Comparison of ENCODE assay signal across 2 cellular contexts in the genomic region with DNA sequence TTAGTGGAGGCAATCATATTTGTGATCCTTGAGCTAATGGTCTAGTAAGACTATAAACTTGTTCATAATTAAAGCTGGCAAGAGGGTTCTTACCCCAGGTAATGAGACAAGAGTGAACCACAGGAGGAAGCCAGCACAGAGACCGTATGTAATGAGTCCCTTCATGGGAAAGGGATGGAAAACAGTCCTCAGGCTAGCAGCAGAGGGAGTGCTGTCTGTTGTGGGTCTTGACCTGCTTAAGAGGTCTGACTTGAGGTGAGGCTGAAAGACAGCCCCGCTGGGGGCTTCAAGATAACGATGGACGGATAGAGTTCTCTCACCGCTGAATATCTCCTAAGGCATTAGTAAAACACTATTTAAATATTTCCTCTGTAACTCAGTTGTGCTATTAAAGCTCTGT.
TF ChIP-seq lines count a peak whose summit lies in the region.

No MANE protein-coding gene starts in this region.

TF ChIP-seq in GM23338, 12 proteins besides CTCF, POLR2A, EP300 and RAD21 (continues in another document):
- TF ChIP-seq REST (IDR thresholded peaks at IDR 0.05; ENCODE audit: unreplicated experiment) (no peak), CREB1 (CRISPR knock-in tag; IDR thresholded peaks at IDR 0.05; ENCODE audit: low read depth) (no peak), EZH2 (IDR thresholded peaks at IDR 0.05; ENCODE audit: low read depth, unreplicated experiment) (no peak), ZNF331 (CRISPR knock-in tag; IDR thresholded peaks at IDR 0.05; ENCODE audit: low read depth) (no peak), STAT1 (IDR thresholded peaks at IDR 0.05; ENCODE audit: unreplicated experiment) (no peak), JUNB (IDR thresholded peaks at IDR 0.05; ENCODE audit: unreplicated experiment) (no peak), NANOG (IDR thresholded peaks at IDR 0.05; ENCODE audit: borderline replicate concordance) (no peak), POLR2AphosphoS5 (IDR thresholded peaks at IDR 0.05; ENCODE audit: low read depth) (no peak), ETS1 (IDR thresholded peaks at IDR 0.05) (no peak)
- TF ChIP-seq, protein P1, sequence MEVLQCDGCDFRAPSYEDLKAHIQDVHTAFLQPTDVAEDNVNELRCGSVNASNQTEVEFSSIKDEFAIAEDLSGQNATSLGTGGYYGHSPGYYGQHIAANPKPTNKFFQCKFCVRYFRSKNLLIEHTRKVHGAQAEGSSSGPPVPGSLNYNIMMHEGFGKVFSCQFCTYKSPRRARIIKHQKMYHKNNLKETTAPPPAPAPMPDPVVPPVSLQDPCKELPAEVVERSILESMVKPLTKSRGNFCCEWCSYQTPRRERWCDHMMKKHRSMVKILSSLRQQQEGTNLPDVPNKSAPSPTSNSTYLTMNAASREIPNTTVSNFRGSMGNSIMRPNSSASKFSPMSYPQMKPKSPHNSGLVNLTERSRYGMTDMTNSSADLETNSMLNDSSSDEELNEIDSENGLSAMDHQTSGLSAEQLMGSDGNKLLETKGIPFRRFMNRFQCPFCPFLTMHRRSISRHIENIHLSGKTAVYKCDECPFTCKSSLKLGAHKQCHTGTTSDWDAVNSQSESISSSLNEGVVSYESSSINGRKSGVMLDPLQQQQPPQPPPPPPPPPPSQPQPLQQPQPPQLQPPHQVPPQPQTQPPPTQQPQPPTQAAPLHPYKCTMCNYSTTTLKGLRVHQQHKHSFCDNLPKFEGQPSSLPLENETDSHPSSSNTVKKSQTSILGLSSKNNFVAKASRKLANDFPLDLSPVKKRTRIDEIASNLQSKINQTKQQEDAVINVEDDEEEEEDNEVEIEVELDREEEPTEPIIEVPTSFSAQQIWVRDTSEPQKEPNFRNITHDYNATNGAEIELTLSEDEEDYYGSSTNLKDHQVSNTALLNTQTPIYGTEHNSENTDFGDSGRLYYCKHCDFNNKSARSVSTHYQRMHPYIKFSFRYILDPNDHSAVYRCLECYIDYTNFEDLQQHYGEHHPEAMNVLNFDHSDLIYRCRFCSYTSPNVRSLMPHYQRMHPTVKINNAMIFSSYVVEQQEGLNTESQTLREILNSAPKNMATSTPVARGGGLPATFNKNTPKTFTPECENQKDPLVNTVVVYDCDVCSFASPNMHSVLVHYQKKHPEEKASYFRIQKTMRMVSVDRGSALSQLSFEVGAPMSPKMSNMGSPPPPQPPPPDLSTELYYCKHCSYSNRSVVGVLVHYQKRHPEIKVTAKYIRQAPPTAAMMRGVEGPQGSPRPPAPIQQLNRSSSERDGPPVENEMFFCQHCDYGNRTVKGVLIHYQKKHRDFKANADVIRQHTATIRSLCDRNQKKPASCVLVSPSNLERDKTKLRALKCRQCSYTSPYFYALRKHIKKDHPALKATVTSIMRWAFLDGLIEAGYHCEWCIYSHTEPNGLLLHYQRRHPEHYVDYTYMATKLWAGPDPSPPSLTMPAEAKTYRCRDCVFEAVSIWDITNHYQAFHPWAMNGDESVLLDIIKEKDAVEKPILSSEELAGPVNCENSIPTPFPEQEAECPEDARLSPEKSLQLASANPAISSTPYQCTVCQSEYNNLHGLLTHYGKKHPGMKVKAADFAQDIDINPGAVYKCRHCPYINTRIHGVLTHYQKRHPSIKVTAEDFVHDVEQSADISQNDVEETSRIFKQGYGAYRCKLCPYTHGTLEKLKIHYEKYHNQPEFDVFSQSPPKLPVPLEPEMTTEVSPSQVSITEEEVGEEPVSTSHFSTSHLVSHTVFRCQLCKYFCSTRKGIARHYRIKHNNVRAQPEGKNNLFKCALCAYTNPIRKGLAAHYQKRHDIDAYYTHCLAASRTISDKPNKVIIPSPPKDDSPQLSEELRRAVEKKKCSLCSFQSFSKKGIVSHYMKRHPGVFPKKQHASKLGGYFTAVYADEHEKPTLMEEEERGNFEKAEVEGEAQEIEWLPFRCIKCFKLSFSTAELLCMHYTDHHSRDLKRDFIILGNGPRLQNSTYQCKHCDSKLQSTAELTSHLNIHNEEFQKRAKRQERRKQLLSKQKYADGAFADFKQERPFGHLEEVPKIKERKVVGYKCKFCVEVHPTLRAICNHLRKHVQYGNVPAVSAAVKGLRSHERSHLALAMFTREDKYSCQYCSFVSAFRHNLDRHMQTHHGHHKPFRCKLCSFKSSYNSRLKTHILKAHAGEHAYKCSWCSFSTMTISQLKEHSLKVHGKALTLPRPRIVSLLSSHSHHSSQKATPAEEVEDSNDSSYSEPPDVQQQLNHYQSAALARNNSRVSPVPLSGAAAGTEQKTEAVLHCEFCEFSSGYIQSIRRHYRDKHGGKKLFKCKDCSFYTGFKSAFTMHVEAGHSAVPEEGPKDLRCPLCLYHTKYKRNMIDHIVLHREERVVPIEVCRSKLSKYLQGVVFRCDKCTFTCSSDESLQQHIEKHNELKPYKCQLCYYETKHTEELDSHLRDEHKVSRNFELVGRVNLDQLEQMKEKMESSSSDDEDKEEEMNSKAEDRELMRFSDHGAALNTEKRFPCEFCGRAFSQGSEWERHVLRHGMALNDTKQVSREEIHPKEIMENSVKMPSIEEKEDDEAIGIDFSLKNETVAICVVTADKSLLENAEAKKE (CRISPR knock-in tag; IDR thresholded peaks at IDR 0.05): no peak

TF ChIP-seq in H1, 55 proteins besides CTCF, POLR2A, EP300 and RAD21 (continued from another document):
- TF ChIP-seq, protein P2, sequence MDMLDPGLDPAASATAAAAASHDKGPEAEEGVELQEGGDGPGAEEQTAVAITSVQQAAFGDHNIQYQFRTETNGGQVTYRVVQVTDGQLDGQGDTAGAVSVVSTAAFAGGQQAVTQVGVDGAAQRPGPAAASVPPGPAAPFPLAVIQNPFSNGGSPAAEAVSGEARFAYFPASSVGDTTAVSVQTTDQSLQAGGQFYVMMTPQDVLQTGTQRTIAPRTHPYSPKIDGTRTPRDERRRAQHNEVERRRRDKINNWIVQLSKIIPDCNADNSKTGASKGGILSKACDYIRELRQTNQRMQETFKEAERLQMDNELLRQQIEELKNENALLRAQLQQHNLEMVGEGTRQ (IDR thresholded peaks at IDR 0.05; ENCODE audit: low read length): no peak
- TF ChIP-seq CEBPB (IDR thresholded peaks at IDR 0.05; ENCODE audit: low read depth, low read length): no peak
- no peak for TF ChIP-seq BRCA1 (IDR thresholded peaks at IDR 0.05; ENCODE audit: low read depth, low read length)
- no peak for TF ChIP-seq RNF2 (IDR thresholded peaks at IDR 0.05; ENCODE audit: borderline replicate concordance, low read depth, low read length, missing control alignments, poor library complexity, severe bottlenecking)
- no peak for TF ChIP-seq NRF1 (IDR thresholded peaks at IDR 0.05; ENCODE audit: low read depth, low read length)
- TF ChIP-seq MAFK (IDR thresholded peaks at IDR 0.05; ENCODE audit: low read depth, low read length): no peak
- TF ChIP-seq E2F6 (IDR thresholded peaks at IDR 0.05): no peak
- no peak for TF ChIP-seq GABPA (IDR thresholded peaks at IDR 0.05; ENCODE audit: borderline replicate concordance, insufficient read depth, low read length)
- TF ChIP-seq SAP30 (IDR thresholded peaks at IDR 0.05; ENCODE audit: insufficient read depth, insufficient replicate concordance, low read length): no peak
- TF ChIP-seq SUZ12 (IDR thresholded peaks at IDR 0.05; ENCODE audit: low read length): no peak
- no peak for TF ChIP-seq ASH2L (IDR thresholded peaks at IDR 0.05; ENCODE audit: low read length)
- no peak for TF ChIP-seq ZNF274 (IDR thresholded peaks at IDR 0.05; ENCODE audit: borderline replicate concordance, extremely low read depth, low read length)
- TF ChIP-seq SIRT6 (IDR thresholded peaks at IDR 0.05; ENCODE audit: low read length): no peak
- TF ChIP-seq JUN (IDR thresholded peaks at IDR 0.05; ENCODE audit: low read depth, low read length): no peak
